In the genomic region with DNA sequence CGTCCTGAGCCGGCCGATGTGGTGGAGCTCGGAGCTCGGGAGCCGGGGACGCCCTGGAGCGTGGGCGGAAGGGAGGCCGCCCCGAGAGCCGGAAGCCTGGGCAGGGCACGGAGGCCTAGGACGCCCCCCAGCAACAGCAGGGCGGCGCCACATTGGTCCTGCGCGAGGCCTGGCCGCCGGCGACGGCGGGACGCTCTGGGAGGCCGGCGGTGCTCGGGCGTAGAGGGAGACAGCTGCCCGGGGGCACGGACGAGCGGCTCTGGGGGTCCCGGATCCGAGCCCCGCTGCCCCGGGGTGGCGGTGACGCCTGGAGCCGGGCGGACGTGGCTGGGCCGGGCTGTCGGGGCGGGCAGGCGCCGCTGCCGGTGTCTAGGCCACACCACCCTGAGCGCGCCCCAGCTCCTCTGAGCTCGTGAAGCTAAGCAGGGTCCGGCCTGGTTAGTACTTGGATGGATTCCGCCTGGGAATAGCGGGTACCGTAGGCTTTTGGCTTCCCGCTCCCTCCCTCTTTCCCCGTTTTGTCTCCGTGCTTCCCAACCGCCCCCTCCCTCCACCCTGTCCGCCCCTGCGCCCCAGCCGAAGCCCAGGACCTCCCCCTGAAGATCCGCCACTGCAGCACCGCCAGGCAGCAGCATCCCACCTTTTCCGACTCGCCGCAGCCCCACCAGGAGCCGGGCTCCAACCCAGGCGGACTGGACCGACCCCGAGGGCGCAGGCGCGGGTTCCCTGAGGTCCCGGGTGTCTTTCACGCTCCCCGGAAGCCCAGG, we compare ENCODE assay signal across 1 cellular context.
TF ChIP-seq lines count a peak whose summit lies in the region.

No MANE protein-coding gene starts in this region.

TF ChIP-seq in GM23338, 12 proteins besides CTCF, POLR2A, EP300 and RAD21 (continued from another document):
- TF ChIP-seq, protein P1, sequence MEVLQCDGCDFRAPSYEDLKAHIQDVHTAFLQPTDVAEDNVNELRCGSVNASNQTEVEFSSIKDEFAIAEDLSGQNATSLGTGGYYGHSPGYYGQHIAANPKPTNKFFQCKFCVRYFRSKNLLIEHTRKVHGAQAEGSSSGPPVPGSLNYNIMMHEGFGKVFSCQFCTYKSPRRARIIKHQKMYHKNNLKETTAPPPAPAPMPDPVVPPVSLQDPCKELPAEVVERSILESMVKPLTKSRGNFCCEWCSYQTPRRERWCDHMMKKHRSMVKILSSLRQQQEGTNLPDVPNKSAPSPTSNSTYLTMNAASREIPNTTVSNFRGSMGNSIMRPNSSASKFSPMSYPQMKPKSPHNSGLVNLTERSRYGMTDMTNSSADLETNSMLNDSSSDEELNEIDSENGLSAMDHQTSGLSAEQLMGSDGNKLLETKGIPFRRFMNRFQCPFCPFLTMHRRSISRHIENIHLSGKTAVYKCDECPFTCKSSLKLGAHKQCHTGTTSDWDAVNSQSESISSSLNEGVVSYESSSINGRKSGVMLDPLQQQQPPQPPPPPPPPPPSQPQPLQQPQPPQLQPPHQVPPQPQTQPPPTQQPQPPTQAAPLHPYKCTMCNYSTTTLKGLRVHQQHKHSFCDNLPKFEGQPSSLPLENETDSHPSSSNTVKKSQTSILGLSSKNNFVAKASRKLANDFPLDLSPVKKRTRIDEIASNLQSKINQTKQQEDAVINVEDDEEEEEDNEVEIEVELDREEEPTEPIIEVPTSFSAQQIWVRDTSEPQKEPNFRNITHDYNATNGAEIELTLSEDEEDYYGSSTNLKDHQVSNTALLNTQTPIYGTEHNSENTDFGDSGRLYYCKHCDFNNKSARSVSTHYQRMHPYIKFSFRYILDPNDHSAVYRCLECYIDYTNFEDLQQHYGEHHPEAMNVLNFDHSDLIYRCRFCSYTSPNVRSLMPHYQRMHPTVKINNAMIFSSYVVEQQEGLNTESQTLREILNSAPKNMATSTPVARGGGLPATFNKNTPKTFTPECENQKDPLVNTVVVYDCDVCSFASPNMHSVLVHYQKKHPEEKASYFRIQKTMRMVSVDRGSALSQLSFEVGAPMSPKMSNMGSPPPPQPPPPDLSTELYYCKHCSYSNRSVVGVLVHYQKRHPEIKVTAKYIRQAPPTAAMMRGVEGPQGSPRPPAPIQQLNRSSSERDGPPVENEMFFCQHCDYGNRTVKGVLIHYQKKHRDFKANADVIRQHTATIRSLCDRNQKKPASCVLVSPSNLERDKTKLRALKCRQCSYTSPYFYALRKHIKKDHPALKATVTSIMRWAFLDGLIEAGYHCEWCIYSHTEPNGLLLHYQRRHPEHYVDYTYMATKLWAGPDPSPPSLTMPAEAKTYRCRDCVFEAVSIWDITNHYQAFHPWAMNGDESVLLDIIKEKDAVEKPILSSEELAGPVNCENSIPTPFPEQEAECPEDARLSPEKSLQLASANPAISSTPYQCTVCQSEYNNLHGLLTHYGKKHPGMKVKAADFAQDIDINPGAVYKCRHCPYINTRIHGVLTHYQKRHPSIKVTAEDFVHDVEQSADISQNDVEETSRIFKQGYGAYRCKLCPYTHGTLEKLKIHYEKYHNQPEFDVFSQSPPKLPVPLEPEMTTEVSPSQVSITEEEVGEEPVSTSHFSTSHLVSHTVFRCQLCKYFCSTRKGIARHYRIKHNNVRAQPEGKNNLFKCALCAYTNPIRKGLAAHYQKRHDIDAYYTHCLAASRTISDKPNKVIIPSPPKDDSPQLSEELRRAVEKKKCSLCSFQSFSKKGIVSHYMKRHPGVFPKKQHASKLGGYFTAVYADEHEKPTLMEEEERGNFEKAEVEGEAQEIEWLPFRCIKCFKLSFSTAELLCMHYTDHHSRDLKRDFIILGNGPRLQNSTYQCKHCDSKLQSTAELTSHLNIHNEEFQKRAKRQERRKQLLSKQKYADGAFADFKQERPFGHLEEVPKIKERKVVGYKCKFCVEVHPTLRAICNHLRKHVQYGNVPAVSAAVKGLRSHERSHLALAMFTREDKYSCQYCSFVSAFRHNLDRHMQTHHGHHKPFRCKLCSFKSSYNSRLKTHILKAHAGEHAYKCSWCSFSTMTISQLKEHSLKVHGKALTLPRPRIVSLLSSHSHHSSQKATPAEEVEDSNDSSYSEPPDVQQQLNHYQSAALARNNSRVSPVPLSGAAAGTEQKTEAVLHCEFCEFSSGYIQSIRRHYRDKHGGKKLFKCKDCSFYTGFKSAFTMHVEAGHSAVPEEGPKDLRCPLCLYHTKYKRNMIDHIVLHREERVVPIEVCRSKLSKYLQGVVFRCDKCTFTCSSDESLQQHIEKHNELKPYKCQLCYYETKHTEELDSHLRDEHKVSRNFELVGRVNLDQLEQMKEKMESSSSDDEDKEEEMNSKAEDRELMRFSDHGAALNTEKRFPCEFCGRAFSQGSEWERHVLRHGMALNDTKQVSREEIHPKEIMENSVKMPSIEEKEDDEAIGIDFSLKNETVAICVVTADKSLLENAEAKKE (CRISPR knock-in tag; IDR thresholded peaks at IDR 0.05), result no peak
- TF ChIP-seq, protein P2, sequence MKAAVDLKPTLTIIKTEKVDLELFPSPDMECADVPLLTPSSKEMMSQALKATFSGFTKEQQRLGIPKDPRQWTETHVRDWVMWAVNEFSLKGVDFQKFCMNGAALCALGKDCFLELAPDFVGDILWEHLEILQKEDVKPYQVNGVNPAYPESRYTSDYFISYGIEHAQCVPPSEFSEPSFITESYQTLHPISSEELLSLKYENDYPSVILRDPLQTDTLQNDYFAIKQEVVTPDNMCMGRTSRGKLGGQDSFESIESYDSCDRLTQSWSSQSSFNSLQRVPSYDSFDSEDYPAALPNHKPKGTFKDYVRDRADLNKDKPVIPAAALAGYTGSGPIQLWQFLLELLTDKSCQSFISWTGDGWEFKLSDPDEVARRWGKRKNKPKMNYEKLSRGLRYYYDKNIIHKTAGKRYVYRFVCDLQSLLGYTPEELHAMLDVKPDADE (IDR thresholded peaks at IDR 0.05), result no peak
- no peak for TF ChIP-seq ZNF114 (CRISPR knock-in tag; IDR thresholded peaks at IDR 0.05)
- no peak for TF ChIP-seq EZH2phosphoT487 (IDR thresholded peaks at IDR 0.05; ENCODE audit: unreplicated experiment)
